In the genomic region with DNA sequence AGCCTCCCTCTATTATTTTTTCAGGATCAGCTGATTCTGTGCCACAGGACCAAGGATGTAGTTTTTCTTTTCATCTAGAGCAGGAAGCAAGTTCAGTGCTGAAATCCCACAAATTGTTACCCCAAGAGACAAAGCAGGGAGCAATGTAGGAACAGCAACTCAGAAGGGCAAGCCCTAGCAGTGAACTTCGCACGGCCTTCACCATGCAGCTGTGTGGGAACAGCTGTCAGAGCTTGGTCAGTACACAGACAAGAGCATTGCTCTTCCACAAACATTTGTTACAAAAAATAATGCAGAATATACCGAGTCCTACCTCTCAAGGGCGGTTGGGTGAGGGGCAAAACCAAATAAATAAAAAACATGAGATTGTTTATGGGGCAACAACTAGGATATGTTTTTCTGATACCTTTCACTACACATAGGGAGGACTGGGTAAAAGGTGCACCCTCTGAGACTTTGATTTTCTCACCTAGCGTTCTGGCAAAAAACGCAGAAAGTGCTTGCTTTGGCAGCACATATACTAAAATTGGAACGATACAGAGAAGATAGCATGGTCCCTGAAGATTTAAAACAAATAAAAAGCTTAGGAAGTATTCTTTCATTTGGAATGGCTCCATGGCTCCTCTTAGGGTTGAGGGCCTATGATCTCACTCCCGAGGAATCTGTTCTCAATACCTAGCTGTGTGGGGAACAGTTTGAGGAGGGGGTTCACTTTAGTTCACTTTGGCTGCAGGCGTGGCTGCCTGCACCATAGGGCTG, we compare ENCODE assay signal across 20 cellular contexts. TPM values are rescaled to one million over a fixed set of nuclear protein-coding genes. Genes with fewer than 3 reads are reported as not detected.
A peak's percentile ranks its signal among the peaks of the same experiment; 100 is the strongest.
DNase-seq lines count a peak whose midpoint lies in the region; ATAC-seq, FAIRE-seq and TF ChIP-seq lines count a peak whose summit lies in the region.
"Had no signal": no experiment of that assay in that cellular context is flagged by ENCODE, and none has a peak within 500 bp of the region (broad histone marks: within the 10 kb centered on the region; RNA-seq: fewer than 3 reads in every experiment).

No MANE protein-coding gene starts in this region.

- H3K79me2 ChIP-seq in HepG2 (ENCODE audit: insufficient read depth, low read length) = no peaks in the 10 kb centered on the region

- CTCF ChIA-PET in HepG2 (lab: Yijun Ruan, JAX; ENCODE audit: low intra/inter-chr PET ratio, low total read pairs) = no interaction called here

- H3K4me3 ChIP-seq in NT2/D1 (ENCODE audit: insufficient read length, low read depth) (no peak overlapping the region), HepG2 (replicated peaks in 1 of 3; ENCODE audit: insufficient read depth in 1 of 3, low read depth in 2 of 3, low read length in 3 of 3) (no peak overlapping the region), MG63 (no peak overlapping the region), transverse colon (no peak overlapping the region)
- H3K4me3 ChIP-seq: esophagus muscularis mucosa, mucosa of descending colon, smooth muscle cell, thoracic aorta had no signal

- intact Hi-C loops in HepG2 (cut with micrococcal nuclease; ENCODE audit: unreplicated experiment) = no loop called here
- intact Hi-C loops in transverse colon (cut with DNase I; ENCODE audit: low total_unique reads) = no loop called here

- no TSS peak for BruUV-seq in HepG2 (replicated peaks; lab: Mats Ljungman, UMichigan)

- WGBS in HepG2 (ENCODE audit: low lambda C conversion rate) = 88% methylated on average over 8 of the region's 9 CpGs
- WGBS in transverse colon (ENCODE audit: low coverage in 1 of 2), 2 donors = 91 to 95% methylated on average over 4 to 9 of the region's 9 CpGs

- DNase-seq in NT2/D1 (ENCODE audit: low read depth, low spot score) (peak; percentile 22), caudate nucleus (lab: John Stamatoyannopoulos, UW) (no peak), HepG2 (ENCODE audit: low spot score) (no peak), COLO829 (ENCODE audit: low spot score) (no peak), MG63 (no peak), transverse colon (no peak), mucosa of gallbladder (ENCODE audit: low spot score) (no peak)
- DNase-seq: activated naive CD4-positive, alpha-beta T cell treated with Interleukin-2 at 50 U/mL for 16 hours; mucosa of descending colon; NCI-H1048; NCI-H69; SW 1271 had no signal

- TF ChIP-seq CTCF in HepG2 (CRISPR knock-in tag; IDR thresholded peaks at IDR 0.05) = no peak
- no peak for TF ChIP-seq CTCF in transverse colon (IDR thresholded peaks at IDR 0.05)

- H3K9ac ChIP-seq in NT2/D1 (ENCODE audit: insufficient read length, low read depth) (no peak overlapping the region), HepG2 (ENCODE audit: insufficient read depth, low read depth, low read length) (no peak overlapping the region)

- H3K4me1 ChIP-seq in NT2/D1 (ENCODE audit: insufficient read depth, insufficient read length) (peaks cover 2% of the 10 kb centered on the region), HepG2 (ENCODE audit: insufficient read depth, low read length) (peaks cover 10% of the 10 kb centered on the region; the same call in 1 of the 2 replicates), transverse colon (no peaks in the 10 kb centered on the region)

- FAIRE-seq in HepG2 (lab: Jason Lieb, UNC) = no peak
- FAIRE-seq: keratinocyte had no signal

- POLR2A ChIA-PET in HepG2 (lab: Yijun Ruan, JAX) = no interaction called here

- H3K27ac ChIP-seq in caudate nucleus (ENCODE audit: low read depth, low read length) (peak overlapping the region; percentile 36), HepG2 (ENCODE audit: extremely low read length, insufficient read depth, low read length) (no peak overlapping the region), temporal lobe (ENCODE audit: low read depth, low read length) (peak overlapping the region; percentile 60), transverse colon (no peak overlapping the region)
- H3K27ac ChIP-seq: HL-60 had no signal

- no peak overlapping the region for H3K4me2 ChIP-seq in HepG2 (ENCODE audit: low read depth, low read length)
- H3K4me2 ChIP-seq: smooth muscle cell had no signal

- in situ Hi-C loops in HepG2 (cut with HindIII; ENCODE audit: extremely low pct_ligation_motif_present, low pct_unique_long_range_greater_than_20kb) = no loop called here
- in situ Hi-C loops in transverse colon (cut with MboI; ENCODE audit: low pct_ligation_motif_present in 1 of 4, low pct_unique_long_range_greater_than_20kb in 1 of 4, low sequenced_read_pairs in 3 of 4) = no loop called here

- no peaks in the 10 kb centered on the region for H4K20me1 ChIP-seq in HepG2 (ENCODE audit: insufficient read depth, low read length)

- H3K27me3 ChIP-seq in NT2/D1 (ENCODE audit: insufficient read depth, insufficient read length) (no peaks in the 10 kb centered on the region), HepG2 (ENCODE audit: control insufficient read depth in 1 of 2, insufficient read depth in 2 of 2, low read length in 2 of 2) (no peaks in the 10 kb centered on the region), MG63 (no peaks in the 10 kb centered on the region), transverse colon (no peaks in the 10 kb centered on the region)
- H3K27me3 ChIP-seq: esophagus muscularis mucosa had no signal

- TF ChIP-seq EP300 in HepG2 (IDR thresholded peaks at IDR 0.05; ENCODE audit: low read depth in 2 of 2, low read length in 2 of 2) (no peak), HepG2 (CRISPR knock-in tag; IDR thresholded peaks at IDR 0.05; ENCODE audit: borderline replicate concordance) (no peak), transverse colon (IDR thresholded peaks at IDR 0.05; ENCODE audit: low read depth) (no peak)

- peak; percentile 70 for ATAC-seq in HepG2
- ATAC-seq: mucosa of descending colon had no signal

- no peaks in the 10 kb centered on the region for H3K9me3 ChIP-seq in NT2/D1 (ENCODE audit: insufficient read depth, low read length)
- H3K9me3 ChIP-seq in HepG2 (ENCODE audit: low read length) = no peaks in the 10 kb centered on the region
- H3K9me3 ChIP-seq in MG63 = no peaks in the 10 kb centered on the region
- no peaks in the 10 kb centered on the region for H3K9me3 ChIP-seq in transverse colon
- H3K9me3 ChIP-seq: esophagus muscularis mucosa, mucosa of descending colon, thoracic aorta had no signal

- H2AFZ ChIP-seq in HepG2 (ENCODE audit: low read length) = no peak overlapping the region

- no peak for TF ChIP-seq RAD21 in HepG2 (CRISPR knock-in tag; IDR thresholded peaks at IDR 0.05)

- TF ChIP-seq POLR2A in HepG2 (IDR thresholded peaks at IDR 0.05; ENCODE audit: insufficient read depth in 1 of 2, low read depth in 2 of 2, low read length in 2 of 2) = no peak
- no peak for TF ChIP-seq POLR2A in transverse colon (IDR thresholded peaks at IDR 0.05)

- H3K36me3 ChIP-seq in NT2/D1 (ENCODE audit: insufficient read depth, insufficient read length, low read length) (peaks cover 52% of the 10 kb centered on the region), HepG2 (replicated peaks in 1 of 2; ENCODE audit: control insufficient read depth in 1 of 2, insufficient read depth in 2 of 2, low read length in 2 of 2) (peaks cover 7 to 58% of the 10 kb centered on the region in 2 experiments), MG63 (peaks cover 40% of the 10 kb centered on the region), transverse colon (peaks cover 0 to 47% (median 20%) of the 10 kb centered on the region in 4 donors)

RNA-seq across cellular contexts. Expression of gene ANGPTL7, which starts 37.1 kb away (rescaled TPM):
- total RNA-seq in HepG2 (2016; rRNA removed; fragmentation: Illumina TruSeq; extraction: Trizol) (not detected in 2 replicates), temporal lobe (0.25 TPM), transverse colon (under 1 TPM in 3 of 4 donors, not detected in 1; 0.55 to 1.00 (median 0.79) TPM), mucosa of gallbladder (3.4 TPM)
- total RNA-seq in HepG2 (2016; cell fraction: cytosol; rRNA removed; fragmentation: Illumina TruSeq; extraction: Trizol; ENCODE audit: low read depth) = not detected in 2 replicates
- not detected in 2 replicates for total RNA-seq in HepG2 (2016; cell fraction: insoluble cytoplasmic fraction; rRNA removed; fragmentation: Illumina TruSeq; extraction: Trizol)
- total RNA-seq in HepG2 (2016; cell fraction: membrane; rRNA removed; fragmentation: Illumina TruSeq; extraction: Trizol) = not detected in 2 replicates
- total RNA-seq in HepG2 (2016; cell fraction: nucleus; rRNA removed; fragmentation: Illumina TruSeq; extraction: Trizol) = not detected in 2 replicates
- not detected in 2 replicates for polyA plus RNA-seq in HepG2 (2011; rRNA removed)
- polyA plus RNA-seq in HepG2 (2011; cell fraction: cytosol; rRNA removed) = not detected in 2 replicates
- not detected in 2 replicates for polyA plus RNA-seq in HepG2 (2011; cell fraction: nucleus; rRNA removed)
- polyA plus RNA-seq in HepG2 (2012) = not detected in 2 replicates
- not detected in 2 replicates for polyA plus RNA-seq in HepG2 (2016; cell fraction: cytosol; fragmentation: Illumina TruSeq; extraction: Trizol; ENCODE audit: low read depth)
- not detected in 2 replicates for polyA plus RNA-seq in HepG2 (2016; cell fraction: insoluble cytoplasmic fraction; fragmentation: Illumina TruSeq; extraction: Trizol; ENCODE audit: low read depth)
- not detected in 2 replicates for polyA plus RNA-seq in HepG2 (2016; cell fraction: membrane; fragmentation: Illumina TruSeq; extraction: Trizol; ENCODE audit: low read depth)
- not detected in 2 replicates for polyA plus RNA-seq in HepG2 (2016; cell fraction: nucleus; fragmentation: Illumina TruSeq; extraction: Trizol; ENCODE audit: insufficient read depth, low read depth)
- polyA minus RNA-seq in HepG2 (2011; rRNA and poly(A)+ RNA removed; ENCODE audit: low replicate concordance) = not detected in 2 replicates
- not detected in 2 replicates for polyA minus RNA-seq in HepG2 (2011; cell fraction: cytosol; rRNA and poly(A)+ RNA removed)
- not detected in 2 replicates for polyA minus RNA-seq in HepG2 (2011; cell fraction: nucleus; rRNA and poly(A)+ RNA removed)
- not detected in 2 replicates for total RNA-seq in MG63 (2014; rRNA removed; shearing (Covaris generic); ENCODE audit: low replicate concordance)
- total RNA-seq: dermis microvascular lymphatic vessel endothelial cell, H4, smooth muscle cell had no signal
- polyA plus RNA-seq: keratinocyte had no signal

RNA-seq across cellular contexts. Expression of gene EXOSC10, which starts 52.4 kb away (rescaled TPM):
- 67.6 and 68.7 TPM in 2 replicates for total RNA-seq in HepG2 (2016; rRNA removed; fragmentation: Illumina TruSeq; extraction: Trizol)
- total RNA-seq in HepG2 (2016; cell fraction: cytosol; rRNA removed; fragmentation: Illumina TruSeq; extraction: Trizol; ENCODE audit: low read depth) = 16.6 and 19.3 TPM in 2 replicates
- 64.1 and 68.9 TPM in 2 replicates for total RNA-seq in HepG2 (2016; cell fraction: insoluble cytoplasmic fraction; rRNA removed; fragmentation: Illumina TruSeq; extraction: Trizol)
- 19.3 and 22.8 TPM in 2 replicates for total RNA-seq in HepG2 (2016; cell fraction: membrane; rRNA removed; fragmentation: Illumina TruSeq; extraction: Trizol)
- total RNA-seq in HepG2 (2016; cell fraction: nucleus; rRNA removed; fragmentation: Illumina TruSeq; extraction: Trizol) = 56.2 and 67.2 TPM in 2 replicates
- 37.4 and 48.4 TPM in 2 replicates for polyA plus RNA-seq in HepG2 (2011; rRNA removed)
- 33.5 and 35.4 TPM in 2 replicates for polyA plus RNA-seq in HepG2 (2011; cell fraction: cytosol; rRNA removed)
- polyA plus RNA-seq in HepG2 (2011; cell fraction: nucleus; rRNA removed) = 128 and 156 TPM in 2 replicates
- polyA plus RNA-seq in HepG2 (2012) = 38.0 and 43.1 TPM in 2 replicates
- polyA plus RNA-seq in HepG2 (2016; cell fraction: cytosol; fragmentation: Illumina TruSeq; extraction: Trizol; ENCODE audit: low read depth) = 7.9 and 8.4 TPM in 2 replicates
- 64.7 and 72.3 TPM in 2 replicates for polyA plus RNA-seq in HepG2 (2016; cell fraction: insoluble cytoplasmic fraction; fragmentation: Illumina TruSeq; extraction: Trizol; ENCODE audit: low read depth)
- 9.4 and 13.9 TPM in 2 replicates for polyA plus RNA-seq in HepG2 (2016; cell fraction: membrane; fragmentation: Illumina TruSeq; extraction: Trizol; ENCODE audit: low read depth)
- polyA plus RNA-seq in HepG2 (2016; cell fraction: nucleus; fragmentation: Illumina TruSeq; extraction: Trizol; ENCODE audit: insufficient read depth, low read depth) = 144 and 154 TPM in 2 replicates
- 34.2 and 70.1 TPM in 2 replicates for polyA minus RNA-seq in HepG2 (2011; rRNA and poly(A)+ RNA removed; ENCODE audit: low replicate concordance)
- 21.7 and 22.2 TPM in 2 replicates for polyA minus RNA-seq in HepG2 (2011; cell fraction: cytosol; rRNA and poly(A)+ RNA removed)
- polyA minus RNA-seq in HepG2 (2011; cell fraction: nucleus; rRNA and poly(A)+ RNA removed) = 95.5 and 98.0 TPM in 2 replicates
- 34.9 TPM for total RNA-seq in temporal lobe
- 45.6 and 55.2 TPM in 2 replicates for total RNA-seq in MG63 (2014; rRNA removed; shearing (Covaris generic); ENCODE audit: low replicate concordance)
- total RNA-seq in transverse colon = 100 to 1,000 TPM in 1 of 4 donors, 10 to 100 TPM in 3; 43.8 to 113 (median 68.7) TPM
- 40.1 TPM for total RNA-seq in mucosa of gallbladder

Comparison
In these comparisons a context has a peak if more than half of its experiments do, and no peak if none do; other contexts are left out.
1. H3K27ac ChIP-seq: peak in caudate nucleus (single experiment) and temporal lobe (single experiment); none in HepG2 (single experiment) and transverse colon (0 of 4).